In the genomic region with DNA sequence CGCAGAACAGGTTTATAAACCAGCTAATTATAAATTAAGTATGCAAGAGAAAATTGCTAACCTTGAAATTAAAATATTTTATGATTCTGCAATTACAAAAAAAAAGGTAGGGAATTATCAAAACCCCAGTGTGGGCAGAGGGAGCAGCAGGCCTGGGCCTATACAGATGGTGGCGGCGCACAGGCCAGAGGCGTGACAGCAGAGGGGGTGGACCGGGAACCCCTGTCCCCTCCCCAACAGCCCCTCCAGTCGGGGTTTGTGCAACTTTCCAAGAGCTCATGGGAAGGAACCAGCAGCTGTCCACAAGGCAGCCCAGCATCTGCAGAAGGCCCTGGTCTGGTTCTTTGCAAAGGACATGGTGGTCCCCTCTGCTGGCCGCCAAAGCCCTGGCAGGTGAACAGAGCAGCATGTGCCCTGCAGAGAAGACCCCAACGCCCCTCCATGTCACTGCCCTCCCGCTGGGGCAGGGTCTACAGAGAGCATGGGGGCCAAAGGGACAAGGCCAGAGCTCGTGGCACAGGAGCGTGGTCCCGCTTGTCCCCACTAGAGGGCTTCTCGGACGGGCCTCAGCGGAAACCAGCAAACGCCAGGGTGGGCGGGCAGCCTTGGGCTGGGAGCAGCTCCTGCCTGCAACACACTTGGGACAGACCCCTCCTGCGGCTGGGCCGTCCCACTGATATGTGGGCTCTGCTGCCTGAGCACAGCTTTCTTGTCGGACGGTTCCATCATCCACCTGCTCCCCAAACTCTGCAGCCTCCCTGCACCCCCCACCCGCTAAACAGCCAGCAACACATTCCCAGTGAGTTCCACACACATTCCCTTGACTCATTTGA, we compare ENCODE assay signal across 8 cellular contexts.
DNase-seq lines count a peak whose midpoint lies in the region; TF ChIP-seq lines count a peak whose summit lies in the region.

No MANE protein-coding gene starts in this region.

- CTCF ChIA-PET in CD8-positive, alpha-beta memory T cell (lab: Charles Lee), result interaction anchor here (1.0 to 2.0 kb wide), 4 partner anchors 9 to 238 kb away, joined by 3 to 10 read pairs (median 4); partner anchors contain the start of gene C10orf143

- TF ChIP-seq POLR2A in adrenal gland (IDR thresholded peaks at IDR 0.05), result no peak

- no peaks in the 10 kb centered on the region for H3K9me3 ChIP-seq in CD8-positive, alpha-beta memory T cell (ENCODE audit: low read length)
- H3K9me3 ChIP-seq in GM23248 (ENCODE audit: low read depth) (no peaks in the 10 kb centered on the region), adrenal gland (replicated peaks in 1 of 3) (no peaks in the 10 kb centered on the region)

- H3K4me3 ChIP-seq in CD8-positive, alpha-beta memory T cell (ENCODE audit: low read length), result no peak overlapping the region
- H3K4me3 ChIP-seq in GM23248 (no peak overlapping the region), adrenal gland (no peak overlapping the region)

- H3K27ac ChIP-seq in CD8-positive, alpha-beta memory T cell (ENCODE audit: low read depth, low read length), result no peak overlapping the region
- H3K27ac ChIP-seq in GM23248, result no peak overlapping the region
- H3K27ac ChIP-seq in adrenal gland, result no peak overlapping the region

- peak; percentile 27 to 54 (median 34) for TF ChIP-seq CTCF in adrenal gland (IDR thresholded peaks at IDR 0.05)

- H3K9me2 ChIP-seq in GM23248 (ENCODE audit: insufficient read depth), result no peaks in the 10 kb centered on the region

- in situ Hi-C loops in GM23248 (cut with MboI), result no loop called here

- no peaks in the 10 kb centered on the region for H3K36me3 Mint-ChIP-seq in CD8-positive, alpha-beta memory T cell

- no peak overlapping the region for H2AFZ ChIP-seq in GM23248

- intact Hi-C loops in adrenal gland (cut with DNase I), result loop anchor here in 1 of 2 donors (10.0 kb wide), 1 partner anchor 236 kb away; no protein-coding TSS in a partner anchor

- H3K4me3 Mint-ChIP-seq in CD8-positive, alpha-beta memory T cell, result no peak overlapping the region

- no peaks in the 10 kb centered on the region for H3K27me3 Mint-ChIP-seq in CD8-positive, alpha-beta memory T cell

- H3F3A ChIP-seq in GM23248 (ENCODE audit: insufficient read depth), result no peaks in the 10 kb centered on the region

- peak in 3 of 5 donors; percentile 5 to 58 (median 14) for DNase-seq in CD8-positive, alpha-beta memory T cell
- DNase-seq in GM23248, result peak; percentile 66
- peak in 5 of 7 donors; percentile 18 to 43 (median 37) for DNase-seq in adrenal gland
- DNase-seq in left kidney (ENCODE audit: low read depth, low spot score), result peak; percentile 76
- DNase-seq in stimulated activated CD8-positive, alpha-beta memory T cell treated with anti-CD3 and anti-CD28 coated beads, Interleukin-4, amount 100 ng/mL, for 48 hours, result peak; percentile 75
- no peak for DNase-seq in NCI-H345 (lab: John Stamatoyannopoulos, UW)
- no peak for DNase-seq in DMS79 (lab: John Stamatoyannopoulos, UW)

- no peak overlapping the region for H3K27ac Mint-ChIP-seq in CD8-positive, alpha-beta memory T cell

- H3K36me3 ChIP-seq in CD8-positive, alpha-beta memory T cell (ENCODE audit: insufficient read depth, low read length), result no peaks in the 10 kb centered on the region
- H3K36me3 ChIP-seq in GM23248 (ENCODE audit: low read depth), result no peaks in the 10 kb centered on the region
- no peaks in the 10 kb centered on the region for H3K36me3 ChIP-seq in adrenal gland (replicated peaks in 1 of 2)

- H4K20me1 ChIP-seq in GM23248 (ENCODE audit: insufficient read depth), result no peaks in the 10 kb centered on the region

- H3K4me1 ChIP-seq in CD8-positive, alpha-beta memory T cell (ENCODE audit: insufficient read depth, low read length), result no peaks in the 10 kb centered on the region
- H3K4me1 ChIP-seq in GM23248 (ENCODE audit: insufficient read depth) (no peaks in the 10 kb centered on the region), adrenal gland (replicated peaks in 1 of 2) (no peaks in the 10 kb centered on the region)

- H3K27me3 ChIP-seq in CD8-positive, alpha-beta memory T cell (ENCODE audit: insufficient read depth, low read length, poor library complexity, severe bottlenecking), result no peaks in the 10 kb centered on the region
- H3K27me3 ChIP-seq in GM23248 (replicated peaks; ENCODE audit: insufficient read depth) (0 out of 2 replicates have a peak, but pooled peaks cover 5% of the 10 kb centered on the region), adrenal gland (no peaks in the 10 kb centered on the region)

- H3K9ac ChIP-seq in GM23248, result no peak overlapping the region

- no peaks in the 10 kb centered on the region for H3K79me2 ChIP-seq in GM23248 (ENCODE audit: insufficient read depth)

- WGBS in GM23248 (ENCODE audit: low coverage in 1 of 2, low lambda C conversion rate in 2 of 2, missing lambda C conversion rate in 2 of 2), 2 experiments, result 36 to 38% methylated on average over 21 to 22 of the region's 22 CpGs
- 41 to 65% (median 47%) methylated on average over 12 to 22 of the region's 22 CpGs for WGBS in adrenal gland, 4 donors

- H3K9me3 Mint-ChIP-seq in CD8-positive, alpha-beta memory T cell, result no peaks in the 10 kb centered on the region

- no peak overlapping the region for H3K4me2 ChIP-seq in GM23248 (ENCODE audit: unreplicated experiment)

- POLR2A ChIA-PET in CD8-positive, alpha-beta memory T cell (lab: Charles Lee), result no interaction called here

- H3K4me1 Mint-ChIP-seq in CD8-positive, alpha-beta memory T cell, result no peaks in the 10 kb centered on the region

TF ChIP-seq in PFSK-1, 5 proteins besides CTCF, POLR2A, EP300 and RAD21:
- TF ChIP-seq, protein P1, sequence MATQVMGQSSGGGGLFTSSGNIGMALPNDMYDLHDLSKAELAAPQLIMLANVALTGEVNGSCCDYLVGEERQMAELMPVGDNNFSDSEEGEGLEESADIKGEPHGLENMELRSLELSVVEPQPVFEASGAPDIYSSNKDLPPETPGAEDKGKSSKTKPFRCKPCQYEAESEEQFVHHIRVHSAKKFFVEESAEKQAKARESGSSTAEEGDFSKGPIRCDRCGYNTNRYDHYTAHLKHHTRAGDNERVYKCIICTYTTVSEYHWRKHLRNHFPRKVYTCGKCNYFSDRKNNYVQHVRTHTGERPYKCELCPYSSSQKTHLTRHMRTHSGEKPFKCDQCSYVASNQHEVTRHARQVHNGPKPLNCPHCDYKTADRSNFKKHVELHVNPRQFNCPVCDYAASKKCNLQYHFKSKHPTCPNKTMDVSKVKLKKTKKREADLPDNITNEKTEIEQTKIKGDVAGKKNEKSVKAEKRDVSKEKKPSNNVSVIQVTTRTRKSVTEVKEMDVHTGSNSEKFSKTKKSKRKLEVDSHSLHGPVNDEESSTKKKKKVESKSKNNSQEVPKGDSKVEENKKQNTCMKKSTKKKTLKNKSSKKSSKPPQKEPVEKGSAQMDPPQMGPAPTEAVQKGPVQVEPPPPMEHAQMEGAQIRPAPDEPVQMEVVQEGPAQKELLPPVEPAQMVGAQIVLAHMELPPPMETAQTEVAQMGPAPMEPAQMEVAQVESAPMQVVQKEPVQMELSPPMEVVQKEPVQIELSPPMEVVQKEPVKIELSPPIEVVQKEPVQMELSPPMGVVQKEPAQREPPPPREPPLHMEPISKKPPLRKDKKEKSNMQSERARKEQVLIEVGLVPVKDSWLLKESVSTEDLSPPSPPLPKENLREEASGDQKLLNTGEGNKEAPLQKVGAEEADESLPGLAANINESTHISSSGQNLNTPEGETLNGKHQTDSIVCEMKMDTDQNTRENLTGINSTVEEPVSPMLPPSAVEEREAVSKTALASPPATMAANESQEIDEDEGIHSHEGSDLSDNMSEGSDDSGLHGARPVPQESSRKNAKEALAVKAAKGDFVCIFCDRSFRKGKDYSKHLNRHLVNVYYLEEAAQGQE (IDR thresholded peaks at IDR 0.05; ENCODE audit: insufficient read depth in 1 of 2, low read depth in 2 of 2, low read length in 2 of 2), result no peak
- no peak for TF ChIP-seq TAF1 (IDR thresholded peaks at IDR 0.05; ENCODE audit: borderline replicate concordance, insufficient read depth, low read length)
- TF ChIP-seq FOXP2 (optimal IDR thresholded peaks at IDR 0.05; ENCODE audit: borderline replicate concordance, extremely low read depth, extremely low read length, insufficient read depth), result peak; percentile 35
- TF ChIP-seq POLR2AphosphoS5 (IDR thresholded peaks at IDR 0.05; ENCODE audit: low read depth, low read length), result no peak

Comparison
In these comparisons a context has a peak if more than half of its experiments do, and no peak if none do; other contexts are left out.
1. DNase-seq: peak in CD8-positive, alpha-beta memory T cell (3 of 5), GM23248 (single experiment), adrenal gland (5 of 7), left kidney (single experiment) and stimulated activated CD8-positive, alpha-beta memory T cell treated with anti-CD3 and anti-CD28 coated beads, Interleukin-4, amount 100 ng/mL, for 48 hours (single experiment); none in NCI-H345 (single experiment) and DMS79 (single experiment).